Comparison of ENCODE assay signal across 1 cellular context in genomic region chr9:34376596-34377401, GRCh38.
TF ChIP-seq lines count a peak whose summit lies in the region.

TSS of gene MYORG (minus strand) at chr9:34376898. CDS start at chr9:34372943, 3,955 bp downstream.

TF ChIP-seq in HEK293, 187 proteins besides CTCF, POLR2A, EP300 and RAD21 (continued from another document and continues in another):
- no peak for TF ChIP-seq ZNF280D (tag by site-specific recombination; IDR thresholded peaks at IDR 0.05)
- no peak for TF ChIP-seq ZNF704 (tag by site-specific recombination; IDR thresholded peaks at IDR 0.05)
- peak; percentile 63 for TF ChIP-seq ZBTB20 (tag by site-specific recombination; IDR thresholded peaks at IDR 0.05)
- TF ChIP-seq ZSCAN4 (tag by site-specific recombination; IDR thresholded peaks at IDR 0.05) = 0 out of 2 replicates have a peak, but pooled peaks have one; percentile 7
- TF ChIP-seq REST (tag by site-specific recombination; IDR thresholded peaks at IDR 0.05) = no peak
- TF ChIP-seq SALL2 (tag by site-specific recombination; IDR thresholded peaks at IDR 0.05; ENCODE audit: borderline replicate concordance) = no peak
- no peak for TF ChIP-seq ZNF677 (tag by site-specific recombination; IDR thresholded peaks at IDR 0.05)
- TF ChIP-seq ZNF561 (tag by site-specific recombination; IDR thresholded peaks at IDR 0.05; ENCODE audit: borderline replicate concordance) = 0 out of 2 replicates have a peak, but pooled peaks have one; percentile 13
- TF ChIP-seq ZNF19 (tag by site-specific recombination; IDR thresholded peaks at IDR 0.05; ENCODE audit: low read depth) = no peak
- no peak for TF ChIP-seq ZSCAN18 (tag by site-specific recombination; IDR thresholded peaks at IDR 0.05)
- no peak for TF ChIP-seq BCL6B (tag by site-specific recombination; IDR thresholded peaks at IDR 0.05)
- TF ChIP-seq PRDM4 (tag by site-specific recombination; IDR thresholded peaks at IDR 0.05) = no peak
- no peak for TF ChIP-seq ZNF423 (tag by site-specific recombination; IDR thresholded peaks at IDR 0.05)
- TF ChIP-seq HOXD13 (CRISPR knock-in tag; IDR thresholded peaks at IDR 0.05; ENCODE audit: borderline replicate concordance) = no peak
- TF ChIP-seq YY1 (tag by site-specific recombination; IDR thresholded peaks at IDR 0.05) = no peak
- TF ChIP-seq ZNF362 (tag by site-specific recombination; IDR thresholded peaks at IDR 0.05) = no peak
- TF ChIP-seq ZEB2 (tag by site-specific recombination; IDR thresholded peaks at IDR 0.05) = peak; percentile 75
- no peak for TF ChIP-seq ZNF843 (tag by site-specific recombination; IDR thresholded peaks at IDR 0.05)
- TF ChIP-seq ZNF16 (tag by site-specific recombination; IDR thresholded peaks at IDR 0.05; ENCODE audit: low read depth) = no peak
- no peak for TF ChIP-seq ZNF140 (tag by site-specific recombination; IDR thresholded peaks at IDR 0.05)
- peak; percentile 78 for TF ChIP-seq KLF7 (tag by site-specific recombination; IDR thresholded peaks at IDR 0.05; ENCODE audit: borderline replicate concordance)
- TF ChIP-seq KLF17 (tag by site-specific recombination; IDR thresholded peaks at IDR 0.05) = no peak; the same call in 1 of the 2 replicates
- TF ChIP-seq PATZ1 (tag by site-specific recombination; IDR thresholded peaks at IDR 0.05) = peak; percentile 83
- TF ChIP-seq SP2 (tag by site-specific recombination; IDR thresholded peaks at IDR 0.05) = peak; percentile 95
- TF ChIP-seq ZNF707 (tag by site-specific recombination; IDR thresholded peaks at IDR 0.05) = no peak
- peak; percentile 79 for TF ChIP-seq ZNF335 (tag by site-specific recombination; conservative IDR thresholded peaks at IDR 0.05)
- no peak for TF ChIP-seq ZNF596 (tag by site-specific recombination; IDR thresholded peaks at IDR 0.05)
- no peak for TF ChIP-seq MEIS1 (CRISPR knock-in tag; IDR thresholded peaks at IDR 0.05; ENCODE audit: borderline replicate concordance)
- TF ChIP-seq ZFP41 (tag by site-specific recombination; IDR thresholded peaks at IDR 0.05; ENCODE audit: borderline replicate concordance) = no peak
- TF ChIP-seq HIC1 (tag by site-specific recombination; IDR thresholded peaks at IDR 0.05) = peak; percentile 67
- TF ChIP-seq ZNF394 (tag by site-specific recombination; IDR thresholded peaks at IDR 0.05; ENCODE audit: borderline replicate concordance) = peak; percentile 90
- TF ChIP-seq ZNF544 (tag by site-specific recombination; IDR thresholded peaks at IDR 0.05) = no peak
- no peak for TF ChIP-seq ZNF514 (tag by site-specific recombination; IDR thresholded peaks at IDR 0.05)
